24 cellular contexts compared by ENCODE assay signal in genomic region chr15:100116416-100117190, GRCh38.
DNase-seq lines count a peak whose midpoint lies in the region; ATAC-seq and TF ChIP-seq lines count a peak whose summit lies in the region.
"Had no signal": no experiment of that assay in that cellular context is flagged by ENCODE, and none has a peak within 500 bp of the region (broad histone marks: within the 10 kb centered on the region; RNA-seq: fewer than 3 reads in every experiment).

No MANE protein-coding gene starts in this region.

- H3K23me2 ChIP-seq in H9 (ENCODE audit: insufficient read length, low read depth, low read length, poor library complexity, severe bottlenecking): no peaks in the 10 kb centered on the region

- TF ChIP-seq POLR2A in body of pancreas (IDR thresholded peaks at IDR 0.05) (no peak), spleen (IDR thresholded peaks at IDR 0.05) (no peak)

- peaks cover 19% of the 10 kb centered on the region for H3K9me3 Mint-ChIP-seq in activated naive CD4-positive, alpha-beta T cell treated with anti-CD3 and anti-CD28 coated beads, Interleukin-2, amount 10 ng/mL, durations not matched to agents 7 days and 5 days
- H3K9me3 Mint-ChIP-seq in H9: peaks cover 10 to 16% of the 10 kb centered on the region in 2 experiments
- H3K9me3 Mint-ChIP-seq: effector memory CD8-positive, alpha-beta T cell had no signal

- H3K4me1 Mint-ChIP-seq in activated naive CD4-positive, alpha-beta T cell treated with anti-CD3 and anti-CD28 coated beads, Interleukin-2, amount 10 ng/mL, durations not matched to agents 7 days and 5 days: peaks cover 19% of the 10 kb centered on the region
- peaks cover 10 to 11% of the 10 kb centered on the region in 2 experiments for H3K4me1 Mint-ChIP-seq in H9

- no peak overlapping the region for H2BK5ac ChIP-seq in H9 (ENCODE audit: insufficient read length, low read length)

- no peak overlapping the region for H2BK15ac ChIP-seq in H9 (ENCODE audit: low read depth, low read length)

- no peaks in the 10 kb centered on the region for H3K79me2 ChIP-seq in MM.1S (ENCODE audit: low read length)
- no peaks in the 10 kb centered on the region for H3K79me2 ChIP-seq in H9 (ENCODE audit: insufficient read depth, low read length)

- no peak overlapping the region for H2BK120ac ChIP-seq in H9 (ENCODE audit: low read depth, low read length, poor library complexity, severe bottlenecking)

- H3K27me3 ChIP-seq in MM.1S (replicated peaks; ENCODE audit: insufficient read depth, low read length) (no peaks in the 10 kb centered on the region), body of pancreas (no peaks in the 10 kb centered on the region), right cardiac atrium (ENCODE audit: control insufficient read depth, insufficient read depth) (no peaks in the 10 kb centered on the region), spleen (replicated peaks in 1 of 7) (no peaks in the 10 kb centered on the region), H9 (ENCODE audit: insufficient read depth, low read length) (no peaks in the 10 kb centered on the region)
- H3K27me3 ChIP-seq: esophagus squamous epithelium, tibial artery had no signal

- no peak for ATAC-seq in body of pancreas
- ATAC-seq in right cardiac atrium: no peak
- ATAC-seq: effector memory CD8-positive, alpha-beta T cell had no signal

- H3K14ac ChIP-seq in H9 (ENCODE audit: insufficient read depth, low read length): no peak overlapping the region; the same call in 1 of the 2 replicates

- no peaks in the 10 kb centered on the region for H3K79me1 ChIP-seq in H9 (ENCODE audit: insufficient read depth, low read depth, low read length, poor library complexity, severe bottlenecking)

- peaks cover 8% of the 10 kb centered on the region for H3K36me3 Mint-ChIP-seq in activated naive CD4-positive, alpha-beta T cell treated with anti-CD3 and anti-CD28 coated beads, Interleukin-2, amount 10 ng/mL, durations not matched to agents 7 days and 5 days
- peaks cover 8 to 10% (median 9%) of the 10 kb centered on the region in 3 experiments for H3K36me3 Mint-ChIP-seq in H9 (ENCODE audit: insufficient read depth in 1 of 3, low read depth in 3 of 3)

- no peak overlapping the region for H2BK20ac ChIP-seq in H9 (ENCODE audit: low read depth, low read length, poor library complexity, severe bottlenecking)

- H3K4me2 ChIP-seq in MM.1S (ENCODE audit: low read depth, low read length) (no peak overlapping the region), H9 (ENCODE audit: insufficient read depth, insufficient read length, low read length) (no peak overlapping the region)
- H3K4me2 ChIP-seq: SK-N-SH had no signal

- H3T11ph ChIP-seq in H9 (ENCODE audit: low read length): no peak overlapping the region

- CTCF ChIA-PET in activated naive CD4-positive, alpha-beta T cell treated with anti-CD3 and anti-CD28 coated beads, Interleukin-2, amount 10 ng/mL, durations not matched to agents 7 days and 5 days (lab: Charles Lee): no interaction called here

- no peak overlapping the region for H3K4me3 ChIP-seq in MM.1S (ENCODE audit: low read length)
- no peak overlapping the region for H3K4me3 ChIP-seq in body of pancreas
- H3K4me3 ChIP-seq in right cardiac atrium (ENCODE audit: low read length): no peak overlapping the region
- H3K4me3 ChIP-seq in spleen: no peak overlapping the region
- H3K4me3 ChIP-seq: esophagus squamous epithelium, tibial artery had no signal

- no peaks in the 10 kb centered on the region for H4K20me1 ChIP-seq in MM.1S (ENCODE audit: insufficient read depth, low read length)
- H4K20me1 ChIP-seq in H9 (ENCODE audit: control insufficient read depth, insufficient read depth, insufficient read length): no peaks in the 10 kb centered on the region

- no peak overlapping the region for H3K4me3 Mint-ChIP-seq in activated naive CD4-positive, alpha-beta T cell treated with anti-CD3 and anti-CD28 coated beads, Interleukin-2, amount 10 ng/mL, durations not matched to agents 7 days and 5 days
- H3K4me3 Mint-ChIP-seq in H9: no peak overlapping the region
- H3K4me3 Mint-ChIP-seq: activated naive CD8-positive, alpha-beta T cell treated with anti-CD3 and anti-CD28 coated beads for 36 hours; effector memory CD8-positive, alpha-beta T cell; nephron progenitor cell had no signal

- H3K18ac ChIP-seq in H9 (ENCODE audit: insufficient read length, low read depth, low read length): no peak overlapping the region

- intact Hi-C loops in body of pancreas (cut with DNase I): no loop called here
- intact Hi-C loops in right cardiac atrium (cut with DNase I): no loop called here
- intact Hi-C loops in spleen (cut with DNase I; ENCODE audit: low total_unique reads): no loop called here

- no peaks in the 10 kb centered on the region for H3K27me3 Mint-ChIP-seq in activated naive CD4-positive, alpha-beta T cell treated with anti-CD3 and anti-CD28 coated beads, Interleukin-2, amount 10 ng/mL, durations not matched to agents 7 days and 5 days
- H3K27me3 Mint-ChIP-seq in H9 (ENCODE audit: low read depth): peaks cover 5% of the 10 kb centered on the region
- H3K27me3 Mint-ChIP-seq: activated naive CD8-positive, alpha-beta T cell treated with anti-CD3 and anti-CD28 coated beads for 36 hours; effector memory CD8-positive, alpha-beta T cell had no signal

- H3K27ac Mint-ChIP-seq in activated naive CD4-positive, alpha-beta T cell treated with anti-CD3 and anti-CD28 coated beads, Interleukin-2, amount 10 ng/mL, durations not matched to agents 7 days and 5 days: no peak overlapping the region
- H3K27ac Mint-ChIP-seq in H9: no peak overlapping the region
- H3K27ac Mint-ChIP-seq: activated naive CD8-positive, alpha-beta T cell treated with anti-CD3 and anti-CD28 coated beads for 36 hours; activated T-helper 2 cell treated with anti-CD3 and anti-CD28 coated beads, Interferon-gamma antibody, Interleukin-2, Interleukin-4, amounts not matched to agents 10 μg/mL and 5 μg/mL and 100 μg/mL, durations not matched to agents 14 hours and 24 hours and 36 hours; effector memory CD8-positive, alpha-beta T cell; nephron progenitor cell had no signal

- H3K9me3 ChIP-seq in MM.1S (replicated peaks; ENCODE audit: insufficient read depth, low read length) (no peaks in the 10 kb centered on the region), body of pancreas (peaks cover 0 to 5% (median 0%) of the 10 kb centered on the region in 3 donors), right cardiac atrium (ENCODE audit: control insufficient read depth, low read length) (no peaks in the 10 kb centered on the region), spleen (peaks cover 3 to 34% (median 21%) of the 10 kb centered on the region in 8 donors), H9 (ENCODE audit: control insufficient read depth, low read depth, low read length) (no peaks in the 10 kb centered on the region)
- H3K9me3 ChIP-seq: SK-N-SH had no signal

- H3K36me3 ChIP-seq in MM.1S (replicated peaks; ENCODE audit: insufficient read depth, low read length): no peaks in the 10 kb centered on the region
- H3K36me3 ChIP-seq in body of pancreas (replicated peaks in 1 of 2; ENCODE audit: insufficient read depth in 1 of 2, low read depth in 2 of 2): no peaks in the 10 kb centered on the region
- peaks cover 0 to under 1% (median 0%) of the 10 kb centered on the region in 6 donors for H3K36me3 ChIP-seq in spleen

- no peak overlapping the region for H2BK12ac ChIP-seq in H9 (ENCODE audit: insufficient read length, low read depth, low read length)

- H3K27ac ChIP-seq in MM.1S (ENCODE audit: low read length) (no peak overlapping the region), body of pancreas (no peak overlapping the region), right cardiac atrium (ENCODE audit: low read length) (no peak overlapping the region), spleen (no peak overlapping the region), H9 (ENCODE audit: insufficient read length, low read depth, low read length) (no peak overlapping the region)
- H3K27ac ChIP-seq: esophagus squamous epithelium, tibial artery had no signal

- no peaks in the 10 kb centered on the region for H3K9me2 ChIP-seq in MM.1S (replicated peaks; ENCODE audit: insufficient read depth, low read length)
- H3K9me2 ChIP-seq: SK-N-SH had no signal

- no peak overlapping the region for H4K5ac ChIP-seq in H9 (ENCODE audit: insufficient read length, low read depth, low read length)

- H3K4me1 ChIP-seq in MM.1S (ENCODE audit: low read length) (no peaks in the 10 kb centered on the region), body of pancreas (peaks cover 7% of the 10 kb centered on the region), right cardiac atrium (ENCODE audit: control insufficient read depth, insufficient read depth, low read length) (peaks cover 16% of the 10 kb centered on the region), spleen (peaks cover 4 to 27% (median 13%) of the 10 kb centered on the region in 6 donors), H9 (ENCODE audit: insufficient read depth, low read length) (no peaks in the 10 kb centered on the region)

- no peak for TF ChIP-seq CTCF in MM.1S (IDR thresholded peaks at IDR 0.05; ENCODE audit: low read length)
- TF ChIP-seq CTCF in body of pancreas (IDR thresholded peaks at IDR 0.05): no peak
- TF ChIP-seq CTCF in spleen (IDR thresholded peaks at IDR 0.05 in 8 of 11, conservative IDR thresholded peaks at IDR 0.05 in 3 of 11): no peak
- no peak for TF ChIP-seq CTCF in H9 (conservative IDR thresholded peaks at IDR 0.05)

- H3K56ac ChIP-seq in H9 (ENCODE audit: insufficient read length, low read depth, low read length): no peak overlapping the region

- DNase-seq in MM.1S (peak; percentile 23), body of pancreas (peak in 3 of 4 donors; percentile 35 to 45 (median 36)), right cardiac atrium (peak; percentile 66 to 89 (median 87)), spleen (peak; percentile 51), HuH-7 (ENCODE audit: low spot score) (no peak), H9 (no peak)
- no peak for DNase-seq in activated naive CD4-positive, alpha-beta T cell treated with anti-CD3 and anti-CD28 coated beads, Interleukin-2, amount 10 ng/mL, durations not matched to agents 7 days and 5 days
- no peak for DNase-seq in effector CD8-positive, alpha-beta T cell (lab: John Stamatoyannopoulos, UW)
- DNase-seq: activated CD4-positive, alpha-beta T cell treated with anti-CD3 and anti-CD28 coated beads, Interleukin-2, amount 50 U/mL, for 1 hour; activated CD8-positive, alpha-beta memory T cell treated with anti-CD3 and anti-CD28 coated beads, Interleukin-2, amount 50 U/mL, for 48 hours; activated naive CD8-positive, alpha-beta T cell treated with anti-CD3 and anti-CD28 coated beads for 36 hours; DMS79; effector memory CD8-positive, alpha-beta T cell; esophagus squamous epithelium; midbrain; NCI-H1048; NCI-H1930; nephron progenitor cell; SK-N-SH; stimulated activated CD4-positive, alpha-beta T cell treated with anti-CD3 and anti-CD28 coated beads, Interleukin-4, amount 100 ng/mL, for 24 hours; stimulated activated naive CD4-positive, alpha-beta T cell treated with Interleukin-2 at 50 U/mL for 16 hours; T-helper 2 cell had no signal

- 75 to 89% methylated on average over 14 to 17 of the region's 17 CpGs for WGBS in body of pancreas, 2 donors
- 78% methylated on average over 17 of the region's 17 CpGs for WGBS in right cardiac atrium
- 67 to 85% (median 83%) methylated on average over 8 to 17 of the region's 17 CpGs for WGBS in spleen, 5 donors
- WGBS in H9 (ENCODE audit: extremely low coverage, insufficient read length, low lambda C conversion rate): no CpG with 5 or more reads among the region's 17 CpGs

- H3K9ac ChIP-seq in MM.1S (ENCODE audit: low read length): no peak overlapping the region
- no peak overlapping the region for H3K9ac ChIP-seq in H9 (ENCODE audit: extremely low read depth, insufficient read length, low read length)
- H3K9ac ChIP-seq: SK-N-SH had no signal

- H3K4ac ChIP-seq in H9 (ENCODE audit: low read depth, low read length): no peak overlapping the region

- no peak overlapping the region for H2AFZ ChIP-seq in MM.1S (ENCODE audit: low read length)
- H2AFZ ChIP-seq in H9 (ENCODE audit: low read length): no peak overlapping the region

- no peak overlapping the region for H4K8ac ChIP-seq in H9 (replicated peaks; ENCODE audit: insufficient read length, low read depth, low read length)

- H3F3A ChIP-seq in MM.1S (ENCODE audit: insufficient read depth, low read length): no peaks in the 10 kb centered on the region

- no peak overlapping the region for H2AK5ac ChIP-seq in H9 (ENCODE audit: insufficient read length, low read length)

- no peak overlapping the region for H4K91ac ChIP-seq in H9 (ENCODE audit: insufficient read length, low read depth, low read length)

- no peak overlapping the region for H3K23ac ChIP-seq in H9 (ENCODE audit: insufficient read length, low read depth, low read length)

Comparison
In these comparisons a context has a peak if more than half of its experiments do, and no peak if none do; other contexts are left out.
1. DNase-seq: peak in MM.1S (single experiment), body of pancreas (3 of 4), right cardiac atrium (3 of 3) and spleen (single experiment); none in HuH-7 (single experiment), activated naive CD4-positive, alpha-beta T cell treated with anti-CD3 and anti-CD28 coated beads, Interleukin-2, amount 10 ng/mL, durations not matched to agents 7 days and 5 days (single experiment), effector CD8-positive, alpha-beta T cell (single experiment) and H9 (single experiment).